14 cellular contexts compared by ENCODE assay signal in genomic region chr2:235514627-235515363, GRCh38. TPM values are rescaled to one million over a fixed set of nuclear protein-coding genes. Genes with fewer than 3 reads are reported as not detected.
DNase-seq lines count a peak whose midpoint lies in the region; ATAC-seq and TF ChIP-seq lines count a peak whose summit lies in the region.
"Had no signal": no experiment of that assay in that cellular context is flagged by ENCODE, and none has a peak within 500 bp of the region (broad histone marks: within the 10 kb centered on the region; RNA-seq: fewer than 3 reads in every experiment).

No MANE protein-coding gene starts in this region.

- no peak overlapping the region for H3K4me3 ChIP-seq in astrocyte of the cerebellum (ENCODE audit: low read depth, low read length)
- H3K4me3 ChIP-seq in kidney epithelial cell (ENCODE audit: low read depth, low read length) = no peak overlapping the region
- H3K4me3 ChIP-seq in body of pancreas = no peak overlapping the region
- H3K4me3 ChIP-seq: spleen, testis had no signal

- 89 to 93% methylated on average over 2 to 10 of the region's 10 CpGs for WGBS in body of pancreas, 2 donors

- TF ChIP-seq CTCF in astrocyte of the cerebellum (IDR thresholded peaks at IDR 0.05; ENCODE audit: low read depth, low read length, missing control alignments) = peak; percentile 7
- peak; percentile 6 for TF ChIP-seq CTCF in kidney epithelial cell (IDR thresholded peaks at IDR 0.05; ENCODE audit: insufficient read depth, low read length, poor library complexity, severe bottlenecking)
- TF ChIP-seq CTCF in body of pancreas (IDR thresholded peaks at IDR 0.05) = peak in 3 of 7 experiments; percentile 2 to 18 (median 6)

- H3K36me3 ChIP-seq in kidney epithelial cell (ENCODE audit: control insufficient read depth, insufficient read depth, low read length) (no peaks in the 10 kb centered on the region), body of pancreas (replicated peaks in 1 of 2; ENCODE audit: insufficient read depth in 1 of 2, low read depth in 2 of 2) (no peaks in the 10 kb centered on the region)
- H3K36me3 ChIP-seq: spleen had no signal

- peaks cover 48% of the 10 kb centered on the region for H3K4me1 ChIP-seq in body of pancreas
- H3K4me1 ChIP-seq: testis had no signal

- no peak overlapping the region for H3K27ac ChIP-seq in body of pancreas
- H3K27ac ChIP-seq: spleen, testis had no signal

- TF ChIP-seq POLR2A in body of pancreas (IDR thresholded peaks at IDR 0.05) = no peak

- no peaks in the 10 kb centered on the region for H3K27me3 ChIP-seq in kidney epithelial cell (ENCODE audit: control insufficient read depth, insufficient read depth, low read length)
- no peaks in the 10 kb centered on the region for H3K27me3 ChIP-seq in body of pancreas
- H3K27me3 ChIP-seq: testis had no signal

- DNase-seq in HT-29 (ENCODE audit: low spot score) (peak; percentile 56), astrocyte of the cerebellum (ENCODE audit: low read depth) (no peak), kidney epithelial cell (ENCODE audit: low read depth) (no peak), renal cortical epithelial cell (ENCODE audit: low read depth) (peak; percentile 85), body of pancreas (no peak), T-helper 1 cell (no peak)
- DNase-seq: activated naive CD8-positive, alpha-beta T cell treated with anti-CD3 and anti-CD28 coated beads, Interleukin-2, amount 10 ng/mL, durations not matched to agents 7 days and 5 days; CD4-positive, alpha-beta T cell; cortex of kidney; NCI-H1694 treated with DMSO at 0.1 percent for 48 hours; NCI-H774; testis had no signal

- in situ Hi-C loops in astrocyte of the cerebellum (cut with HindIII; ENCODE audit: low sequenced_read_pairs) = no loop called here

- ATAC-seq in GM21515 (IDR thresholded peaks at IDR 0.05; ENCODE audit: unreplicated experiment) (no peak), body of pancreas (no peak)

- intact Hi-C loops in body of pancreas (cut with DNase I) = no loop called here

- no peaks in the 10 kb centered on the region for H3K9me3 ChIP-seq in body of pancreas
- H3K9me3 ChIP-seq: testis had no signal

RNA-seq across cellular contexts. Expression of gene AGAP1, which starts 21.0 kb away (rescaled TPM):
- total RNA-seq in HT-29 (2014; rRNA removed; shearing (Covaris generic)) = 31.1 and 44.8 TPM in 2 replicates
- total RNA-seq in kidney epithelial cell (33.7 and 42.0 TPM in 2 replicates), renal cortical epithelial cell (10.2 and 17.6 TPM in 2 replicates), body of pancreas (10 to 100 TPM; 21.3 to 32.6 TPM)

Comparison
In these comparisons a context has a peak if more than half of its experiments do, and no peak if none do; other contexts are left out.
1. DNase-seq: peak in HT-29 (single experiment) and renal cortical epithelial cell (single experiment); none in astrocyte of the cerebellum (single experiment), kidney epithelial cell (single experiment), body of pancreas (0 of 4) and T-helper 1 cell (0 of 5).